ENCODE assay signal across 9 cellular contexts in genomic region chrX:154056739-154057367, GRCh38. TPM values are rescaled to one million over a fixed set of nuclear protein-coding genes. Genes with fewer than 3 reads are reported as not detected.
DNase-seq lines count a peak whose midpoint lies in the region; ATAC-seq and TF ChIP-seq lines count a peak whose summit lies in the region.
"Had no signal": no experiment of that assay in that cellular context is flagged by ENCODE, and none has a peak within 500 bp of the region (broad histone marks: within the 10 kb centered on the region; RNA-seq: fewer than 3 reads in every experiment).

No MANE protein-coding gene starts in this region.

- H3K4me1 Mint-ChIP-seq in HFFc6 (ENCODE audit: low read depth) (peaks cover 47% of the 10 kb centered on the region), immature natural killer cell (peaks cover 57 to 58% of the 10 kb centered on the region in 2 donors), glutamatergic neuron (ENCODE audit: low read depth, unreplicated experiment) (peaks cover 41% of the 10 kb centered on the region)

- no peaks in the 10 kb centered on the region for H3K9me3 Mint-ChIP-seq in HFFc6
- no peaks in the 10 kb centered on the region for H3K9me3 Mint-ChIP-seq in immature natural killer cell
- no peaks in the 10 kb centered on the region for H3K9me3 Mint-ChIP-seq in glutamatergic neuron (ENCODE audit: unreplicated experiment)

- TF ChIP-seq CTCF in AG10803 (conservative IDR thresholded peaks at IDR 0.05; ENCODE audit: low read length) (no peak), HFFc6 (IDR thresholded peaks at IDR 0.05) (no peak), VCaP (conservative IDR thresholded peaks at IDR 0.05) (no peak), glutamatergic neuron (IDR thresholded peaks at IDR 0.05; ENCODE audit: partially characterized antibody, unreplicated experiment) (no peak)

- no peak overlapping the region for H3K4me3 Mint-ChIP-seq in HFFc6
- no peak overlapping the region for H3K4me3 Mint-ChIP-seq in immature natural killer cell
- H3K4me3 Mint-ChIP-seq in glutamatergic neuron (ENCODE audit: unreplicated experiment), result no peak overlapping the region

- peak overlapping the region; percentile 60 for H3K27ac ChIP-seq in VCaP

- DNase-seq in AG10803 (ENCODE audit: low read depth), result peak; percentile 36
- DNase-seq in HFFc6, result no peak
- DNase-seq in immature natural killer cell, result no peak
- no peak for DNase-seq in SW480 (ENCODE audit: low spot score)
- DNase-seq in glutamatergic neuron, result no peak
- DNase-seq in SW 1271 (lab: John Stamatoyannopoulos, UW), result no peak
- DNase-seq: DND-41 had no signal

- H3K36me3 Mint-ChIP-seq in HFFc6 (ENCODE audit: low read depth) (no peaks in the 10 kb centered on the region), immature natural killer cell (peaks cover 0 to 4% (median 0%) of the 10 kb centered on the region in 3 donors), glutamatergic neuron (ENCODE audit: unreplicated experiment) (no peaks in the 10 kb centered on the region)

- no peak overlapping the region for H3K4me3 ChIP-seq in AG10803 (ENCODE audit: low read length)

- ATAC-seq in HG02623 (IDR thresholded peaks at IDR 0.05; ENCODE audit: unreplicated experiment), result no peak

- peak overlapping the region; percentile 16; the same call in 1 of the 2 replicates for H3K27ac Mint-ChIP-seq in HFFc6
- H3K27ac Mint-ChIP-seq in immature natural killer cell, result peak overlapping the region; percentile 28 to 78 (median 54)
- H3K27ac Mint-ChIP-seq in glutamatergic neuron (ENCODE audit: unreplicated experiment), result no peak overlapping the region

- H3K27me3 Mint-ChIP-seq in HFFc6 (ENCODE audit: insufficient read depth) (peaks cover 1% of the 10 kb centered on the region; the same call in 1 of the 2 replicates), immature natural killer cell (ENCODE audit: low read depth in 3 of 3) (peaks cover 0 to 14% (median 8%) of the 10 kb centered on the region in 3 donors), glutamatergic neuron (ENCODE audit: unreplicated experiment) (peaks cover 13% of the 10 kb centered on the region)

RNA-seq across cellular contexts. Expression of gene IRAK1, which starts 37.2 kb away (rescaled TPM):
- 100 to 1,000 TPM; 103 to 133 (median 120) TPM for total RNA-seq in HFFc6 (2021; fragmentation: NEBNext Ultra II Directional; extraction: Animal tissue kit (Norgen Biotek cat#: 25700))
- polyA plus RNA-seq in immature natural killer cell, result 10 to 100 TPM; 39.0 to 81.9 (median 46.6) TPM
- total RNA-seq in glutamatergic neuron (ENCODE audit: unreplicated experiment), result 60.3 TPM

RNA-seq across cellular contexts. Expression of gene MECP2, which starts 40.7 kb away (rescaled TPM):
- total RNA-seq in HFFc6 (2021; fragmentation: NEBNext Ultra II Directional; extraction: Animal tissue kit (Norgen Biotek cat#: 25700)), result 10 to 100 TPM; 28.8 to 35.8 (median 31.9) TPM
- 10 to 100 TPM; 11.4 to 31.5 (median 18.3) TPM for polyA plus RNA-seq in immature natural killer cell
- total RNA-seq in glutamatergic neuron (ENCODE audit: unreplicated experiment), result 60.0 TPM
